ENCODE assay signal across 21 cellular contexts in the genomic region with DNA sequence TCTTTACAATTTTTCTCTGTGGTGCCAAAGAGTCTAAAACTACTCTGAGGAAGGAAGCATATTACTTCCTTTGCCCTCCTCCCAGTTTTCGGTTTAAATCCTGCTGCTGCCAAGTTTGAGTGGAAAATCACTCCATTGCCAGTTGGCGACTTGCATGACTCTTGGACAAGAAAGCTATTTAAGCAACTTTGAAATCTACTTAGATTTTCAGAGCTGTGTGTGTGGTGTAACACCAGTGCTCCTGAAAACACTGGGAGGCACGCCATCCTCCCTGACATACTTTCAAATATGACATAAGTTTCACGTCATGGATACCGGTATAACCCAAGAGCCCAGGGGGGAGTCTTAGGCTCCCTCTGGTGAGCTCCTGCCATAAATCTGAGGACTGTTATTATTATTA.
DNase-seq lines count a peak whose midpoint lies in the region; ATAC-seq and TF ChIP-seq lines count a peak whose summit lies in the region.
"Had no signal": no experiment of that assay in that cellular context is flagged by ENCODE, and none has a peak within 500 bp of the region (broad histone marks: within the 10 kb centered on the region; RNA-seq: fewer than 3 reads in every experiment).

No MANE protein-coding gene starts in this region.

- H3K27me3 Mint-ChIP-seq in GM23338 (ENCODE audit: insufficient read depth, low read depth, poor library complexity), result no peaks in the 10 kb centered on the region
- H3K27me3 Mint-ChIP-seq: central memory CD8-positive, alpha-beta T cell had no signal

- H3K27me3 ChIP-seq in colonic mucosa (no peaks in the 10 kb centered on the region), heart right ventricle (no peaks in the 10 kb centered on the region), GM23338 (ENCODE audit: insufficient read depth) (no peaks in the 10 kb centered on the region), MM.1S (replicated peaks; ENCODE audit: insufficient read depth, low read length) (no peaks in the 10 kb centered on the region)
- H3K27me3 ChIP-seq: stomach, uterus had no signal

- peak; percentile 58 for DNase-seq in Ammon's horn (ENCODE audit: low spot score)
- peak; percentile 20 for DNase-seq in colonic mucosa
- DNase-seq in heart right ventricle, result peak; percentile 14 to 68
- DNase-seq in pons (ENCODE audit: low spot score), result peak; percentile 42
- no peak for DNase-seq in GM23338 (ENCODE audit: low spot score)
- no peak for DNase-seq in MM.1S
- no peak for DNase-seq in GM13977 (ENCODE audit: low spot score)
- DNase-seq: ACHN; activated CD8-positive, alpha-beta memory T cell treated with anti-CD3 and anti-CD28 coated beads for 24 hours; Caco-2; NCI-H1694; retina; stomach; T-helper 1 cell had no signal

- H3K79me2 ChIP-seq in GM23338 (replicated peaks; ENCODE audit: insufficient read depth), result no peaks in the 10 kb centered on the region
- H3K79me2 ChIP-seq in MM.1S (ENCODE audit: low read length), result no peaks in the 10 kb centered on the region

- H3F3A ChIP-seq in GM23338 (replicated peaks; ENCODE audit: low read depth) (no peaks in the 10 kb centered on the region), MM.1S (ENCODE audit: insufficient read depth, low read length) (no peaks in the 10 kb centered on the region)

- TF ChIP-seq CTCF in colonic mucosa (IDR thresholded peaks at IDR 0.05) (no peak), heart right ventricle (IDR thresholded peaks at IDR 0.05) (no peak), GM23338 (conservative IDR thresholded peaks at IDR 0.05; ENCODE audit: low read depth in 2 of 2) (no peak), MM.1S (IDR thresholded peaks at IDR 0.05; ENCODE audit: low read length) (no peak), GM13977 (IDR thresholded peaks at IDR 0.05; ENCODE audit: extremely low read depth, insufficient read depth, missing control alignments) (no peak)

- H3K4me2 ChIP-seq in GM23338, result no peak overlapping the region
- H3K4me2 ChIP-seq in MM.1S (ENCODE audit: low read depth, low read length), result no peak overlapping the region

- intact Hi-C loops in colonic mucosa (cut with DNase I), result no loop called here
- intact Hi-C loops in heart right ventricle (cut with DNase I), result no loop called here

- ATAC-seq in heart right ventricle, result peak in 7 of 8 donors; percentile 78 to 92 (median 84)
- ATAC-seq in HG02970 (IDR thresholded peaks at IDR 0.05; ENCODE audit: low FRiP score, unreplicated experiment), result no peak
- no peak for ATAC-seq in GM23338
- ATAC-seq: WTC11 had no signal

- H3K9ac ChIP-seq in colonic mucosa (ENCODE audit: low read depth in 2 of 2, low read length in 2 of 2) (no peak overlapping the region), MM.1S (ENCODE audit: low read length) (no peak overlapping the region)

- no peak overlapping the region for H3K27ac ChIP-seq in colonic mucosa
- peak overlapping the region in 4 of 10 donors; percentile 9 to 50 (median 28) for H3K27ac ChIP-seq in heart right ventricle
- H3K27ac ChIP-seq in GM23338 (ENCODE audit: low read depth), result no peak overlapping the region
- no peak overlapping the region for H3K27ac ChIP-seq in MM.1S (ENCODE audit: low read length)
- H3K27ac ChIP-seq: stomach, uterus had no signal

- no peak overlapping the region for H3K4me3 ChIP-seq in colonic mucosa
- no peak overlapping the region for H3K4me3 ChIP-seq in heart right ventricle
- no peak overlapping the region for H3K4me3 ChIP-seq in GM23338
- no peak overlapping the region for H3K4me3 ChIP-seq in MM.1S (ENCODE audit: low read length)
- H3K4me3 ChIP-seq: lung, stomach, uterus had no signal

- H4K20me1 ChIP-seq in GM23338 (replicated peaks; ENCODE audit: insufficient read depth) (no peaks in the 10 kb centered on the region), MM.1S (ENCODE audit: insufficient read depth, low read length) (no peaks in the 10 kb centered on the region)

- H3K36me3 Mint-ChIP-seq in GM23338 (ENCODE audit: low read depth), result no peaks in the 10 kb centered on the region; the same call in 2 of the 3 replicates
- H3K36me3 Mint-ChIP-seq: WTC11 had no signal

- H3K27ac Mint-ChIP-seq in GM23338, result no peak overlapping the region
- H3K27ac Mint-ChIP-seq: activated T-helper 1 cell treated with anti-CD3 and anti-CD28 coated beads, Interleukin-12 subunit alpha, Interleukin-12 subunit beta, Interleukin-2, Interleukin-4 antibody, amounts not matched to agents 30 ng/mL and 10 ng/mL and 1 ng/mL, durations not matched to agents 14 hours and 24 hours and 36 hours; nephron; WTC11 had no signal

- H3K9me2 ChIP-seq in GM23338 (ENCODE audit: insufficient read depth), result no peaks in the 10 kb centered on the region
- H3K9me2 ChIP-seq in MM.1S (replicated peaks; ENCODE audit: insufficient read depth, low read length), result no peaks in the 10 kb centered on the region

- no peaks in the 10 kb centered on the region for H3K4me1 ChIP-seq in colonic mucosa
- H3K4me1 ChIP-seq in heart right ventricle, result peaks cover 0 to 19% (median 3%) of the 10 kb centered on the region in 9 donors
- H3K4me1 ChIP-seq in GM23338 (ENCODE audit: insufficient read depth), result no peaks in the 10 kb centered on the region
- H3K4me1 ChIP-seq in MM.1S (ENCODE audit: low read length), result no peaks in the 10 kb centered on the region
- H3K4me1 ChIP-seq: Caco-2, stomach, uterus had no signal

- H3K4me1 Mint-ChIP-seq in GM23338, result no peaks in the 10 kb centered on the region
- H3K4me1 Mint-ChIP-seq: central memory CD8-positive, alpha-beta T cell; nephron; WTC11 had no signal

- H3K9me3 ChIP-seq in colonic mucosa (no peaks in the 10 kb centered on the region), heart right ventricle (peaks cover 0 to 18% (median 5%) of the 10 kb centered on the region in 11 donors), MM.1S (replicated peaks; ENCODE audit: insufficient read depth, low read length) (no peaks in the 10 kb centered on the region)
- H3K9me3 ChIP-seq: Caco-2, uterus had no signal

- 51 to 55% methylated on average over 5 of the region's 5 CpGs for WGBS in heart right ventricle, 2 donors

- no peaks in the 10 kb centered on the region for H3K36me3 ChIP-seq in colonic mucosa
- H3K36me3 ChIP-seq in heart right ventricle, result no peaks in the 10 kb centered on the region
- H3K36me3 ChIP-seq in GM23338 (ENCODE audit: insufficient read depth), result no peaks in the 10 kb centered on the region
- H3K36me3 ChIP-seq in MM.1S (replicated peaks; ENCODE audit: insufficient read depth, low read length), result no peaks in the 10 kb centered on the region
- H3K36me3 ChIP-seq: stomach, uterus had no signal

- in situ Hi-C loops in GM13977 (cut with MboI; ENCODE audit: low pct_unique_long_range_greater_than_20kb, low sequenced_read_pairs, unreplicated experiment), result no loop called here

- H2AFZ ChIP-seq in GM23338 (no peak overlapping the region), MM.1S (ENCODE audit: low read length) (no peak overlapping the region)

- peaks cover 1% of the 10 kb centered on the region; the same call in 2 of the 3 replicates for H3K9me3 Mint-ChIP-seq in GM23338
- H3K9me3 Mint-ChIP-seq: activated T-helper 1 cell treated with anti-CD3 and anti-CD28 coated beads, Interleukin-12 subunit alpha, Interleukin-12 subunit beta, Interleukin-2, Interleukin-4 antibody, amounts not matched to agents 30 ng/mL and 10 ng/mL and 1 ng/mL, durations not matched to agents 14 hours and 24 hours and 36 hours had no signal

- no peak overlapping the region for H3K4me3 Mint-ChIP-seq in GM23338
- H3K4me3 Mint-ChIP-seq: activated T-helper 1 cell treated with anti-CD3 and anti-CD28 coated beads, Interleukin-12 subunit alpha, Interleukin-12 subunit beta, Interleukin-2, Interleukin-4 antibody, amounts not matched to agents 30 ng/mL and 10 ng/mL and 1 ng/mL, durations not matched to agents 14 hours and 24 hours and 36 hours; central memory CD8-positive, alpha-beta T cell; nephron; WTC11 had no signal

Comparison
In these comparisons a context has a peak if more than half of its experiments do, and no peak if none do; other contexts are left out.
1. DNase-seq: peak in Ammon's horn (single experiment), colonic mucosa (single experiment), heart right ventricle (2 of 2) and pons (single experiment); none in GM23338 (single experiment), MM.1S (single experiment) and GM13977 (single experiment).
2. ATAC-seq: peak in heart right ventricle (7 of 8); none in HG02970 (single experiment) and GM23338 (single experiment).